Comparison of ENCODE assay signal across 1 cellular context in genomic region chr11:128473631-128474030, GRCh38.
A peak's percentile ranks its signal among the peaks of the same experiment; 100 is the strongest.
TF ChIP-seq lines count a peak whose summit lies in the region.

No MANE protein-coding gene starts in this region.

TF ChIP-seq in GM12878, 131 proteins besides CTCF, POLR2A, EP300 and RAD21 (continued from another document):
- TF ChIP-seq E2F4 (IDR thresholded peaks at IDR 0.05; ENCODE audit: low read depth, low read length) = no peak
- peak; percentile 63; the same call in 1 of the 2 replicates for TF ChIP-seq RELB (IDR thresholded peaks at IDR 0.05; ENCODE audit: low read depth)
- TF ChIP-seq CEBPZ (IDR thresholded peaks at IDR 0.05; ENCODE audit: low read depth, low read length) = no peak
- no peak for TF ChIP-seq PML (IDR thresholded peaks at IDR 0.05; ENCODE audit: low read length)
- TF ChIP-seq REST (IDR thresholded peaks at IDR 0.05; ENCODE audit: low read depth, low read length) = no peak
- no peak for TF ChIP-seq CBX3 (IDR thresholded peaks at IDR 0.05; ENCODE audit: borderline replicate concordance, low read depth)
- TF ChIP-seq SPI1 (IDR thresholded peaks at IDR 0.05; ENCODE audit: borderline replicate concordance, insufficient read depth, low read depth, low read length) = no peak
- TF ChIP-seq HCFC1 (IDR thresholded peaks at IDR 0.05; ENCODE audit: low read length) = no peak
- no peak for TF ChIP-seq NKRF (conservative IDR thresholded peaks at IDR 0.05)
- no peak for TF ChIP-seq RB1 (IDR thresholded peaks at IDR 0.05; ENCODE audit: borderline replicate concordance)
- no peak for TF ChIP-seq POLR2AphosphoS5 (IDR thresholded peaks at IDR 0.05; ENCODE audit: low read length)
- TF ChIP-seq SIX5 (IDR thresholded peaks at IDR 0.05; ENCODE audit: low read depth, low read length, severe bottlenecking) = no peak
- TF ChIP-seq CUX1 (IDR thresholded peaks at IDR 0.05; ENCODE audit: insufficient replicate concordance, low read depth, low read length) = no peak
- no peak for TF ChIP-seq HDAC6 (IDR thresholded peaks at IDR 0.05; ENCODE audit: unreplicated experiment)
- no peak for TF ChIP-seq NBN (IDR thresholded peaks at IDR 0.05)
- no peak for TF ChIP-seq TAF1 (IDR thresholded peaks at IDR 0.05; ENCODE audit: borderline replicate concordance, low read depth, low read length)
- no peak for TF ChIP-seq IRF4 (IDR thresholded peaks at IDR 0.05; ENCODE audit: low read depth, low read length)
- TF ChIP-seq DPF2 (IDR thresholded peaks at IDR 0.05) = no peak
- no peak for TF ChIP-seq NFIC (IDR thresholded peaks at IDR 0.05; ENCODE audit: low read depth, low read length)
- no peak for TF ChIP-seq ZBED1 (IDR thresholded peaks at IDR 0.05; ENCODE audit: borderline replicate concordance)
- peak; percentile 39 for TF ChIP-seq MEF2B (IDR thresholded peaks at IDR 0.05; ENCODE audit: partially characterized antibody, poor library complexity, severe bottlenecking)
- peak; percentile 71 for TF ChIP-seq EED (IDR thresholded peaks at IDR 0.05; ENCODE audit: low read depth)
- no peak for TF ChIP-seq MTA3 (IDR thresholded peaks at IDR 0.05; ENCODE audit: borderline replicate concordance, low read length)
